Comparison of ENCODE assay signal across 10 cellular contexts in genomic region chr17:39679521-39680192, GRCh38. TPM values are rescaled to one million over a fixed set of nuclear protein-coding genes. Genes with fewer than 3 reads are reported as not detected.
DNase-seq lines count a peak whose midpoint lies in the region; ATAC-seq and TF ChIP-seq lines count a peak whose summit lies in the region.
"Had no signal": no experiment of that assay in that cellular context is flagged by ENCODE, and none has a peak within 500 bp of the region (broad histone marks: within the 10 kb centered on the region; RNA-seq: fewer than 3 reads in every experiment).

No MANE protein-coding gene starts in this region.

- no peak for TF ChIP-seq POLR2A in breast epithelium (IDR thresholded peaks at IDR 0.05)

- H3K27ac ChIP-seq in ascending aorta (peak overlapping the region; percentile 90 to 95), breast epithelium (no peak overlapping the region)
- H3K27ac ChIP-seq in naive thymus-derived CD4-positive, alpha-beta T cell (ENCODE audit: low read depth, low read length), result peak overlapping the region; percentile 71
- H3K27ac ChIP-seq: KMS-11 had no signal

- CTCF ChIA-PET in naive thymus-derived CD4-positive, alpha-beta T cell (lab: Charles Lee), result interaction anchor here (0.7 to 2.8 kb wide), 8 partner anchors 8 to 58 kb away, joined by 3 to 14 read pairs (median 4); partner anchors contain the start of genes PGAP3 and PNMT

- H3K27me3 ChIP-seq in ascending aorta (no peaks in the 10 kb centered on the region), breast epithelium (no peaks in the 10 kb centered on the region)
- no peaks in the 10 kb centered on the region for H3K27me3 ChIP-seq in naive thymus-derived CD4-positive, alpha-beta T cell (ENCODE audit: control insufficient read depth in 2 of 2, insufficient read depth in 2 of 2, low read length in 2 of 2)

- peak; percentile 79 for ATAC-seq in naive thymus-derived CD4-positive, alpha-beta T cell
- ATAC-seq in HG02852 (IDR thresholded peaks at IDR 0.05; ENCODE audit: unreplicated experiment), result no peak
- ATAC-seq in GM21619 (IDR thresholded peaks at IDR 0.05; ENCODE audit: unreplicated experiment), result no peak

- intact Hi-C loops in ascending aorta (cut with DNase I) (loop anchor here (2.0 kb wide), 1 partner anchor 25 kb away; no protein-coding TSS in a partner anchor), breast epithelium (cut with DNase I; ENCODE audit: low total_unique reads) (no loop called here)
- intact Hi-C loops in naive thymus-derived CD4-positive, alpha-beta T cell (cut with micrococcal nuclease), result loop anchor here in 1 of 2 donors (1.0 to 2.0 kb wide), 3 partner anchors 8 to 51 kb away; partner anchors contain the start of genes MIEN1 and PNMT

- DNase-seq in CMK (ENCODE audit: low read depth), result peak; percentile 62
- peak; percentile 27 for DNase-seq in T-helper 9 cell
- DNase-seq in ascending aorta (ENCODE audit: low spot score in 2 of 2), result no peak
- DNase-seq in naive thymus-derived CD4-positive, alpha-beta T cell, result peak in 7 of 9 donors; percentile 42 to 63 (median 55)
- DNase-seq in HuH-7.5 (ENCODE audit: low spot score), result no peak
- DNase-seq in breast epithelium (ENCODE audit: low spot score in 2 of 2), result no peak
- DNase-seq: mammary epithelial cell had no signal

- H3K27ac Mint-ChIP-seq in naive thymus-derived CD4-positive, alpha-beta T cell, result peak overlapping the region; percentile 89 to 97 (median 93)

- POLR2A ChIA-PET in naive thymus-derived CD4-positive, alpha-beta T cell (lab: Charles Lee), result interaction anchor here (0.6 to 3.7 kb wide), 15 partner anchors 9 to 76 kb away, joined by 3 to 43 read pairs (median 4); partner anchors contain the start of genes MIEN1, PGAP3, PNMT and STARD3

- H3K4me3 ChIP-seq in ascending aorta (no peak overlapping the region), breast epithelium (no peak overlapping the region)
- peak overlapping the region; percentile 0 for H3K4me3 ChIP-seq in naive thymus-derived CD4-positive, alpha-beta T cell (ENCODE audit: low read length)

- no peaks in the 10 kb centered on the region for H3K9me3 ChIP-seq in ascending aorta
- no peaks in the 10 kb centered on the region for H3K9me3 ChIP-seq in naive thymus-derived CD4-positive, alpha-beta T cell (ENCODE audit: control insufficient read depth in 2 of 3, low read length in 3 of 3)
- H3K9me3 ChIP-seq in breast epithelium, result no peaks in the 10 kb centered on the region

- no peaks in the 10 kb centered on the region for H3K9me3 Mint-ChIP-seq in naive thymus-derived CD4-positive, alpha-beta T cell

- H3K4me1 ChIP-seq in ascending aorta (peaks cover 23 to 38% of the 10 kb centered on the region in 2 donors), breast epithelium (peaks cover 10 to 14% of the 10 kb centered on the region in 2 donors)
- H3K4me1 ChIP-seq in naive thymus-derived CD4-positive, alpha-beta T cell (ENCODE audit: control insufficient read depth in 2 of 2, insufficient read depth in 2 of 2, low read length in 2 of 2), result peaks cover 45 to 65% of the 10 kb centered on the region in 2 donors

- no peaks in the 10 kb centered on the region for H3K27me3 Mint-ChIP-seq in naive thymus-derived CD4-positive, alpha-beta T cell

- H3K36me3 Mint-ChIP-seq in naive thymus-derived CD4-positive, alpha-beta T cell, result peaks cover 5 to 36% (median 19%) of the 10 kb centered on the region in 5 donors

- H3K36me3 ChIP-seq in ascending aorta, result peaks cover 10 to 19% of the 10 kb centered on the region in 2 donors
- peaks cover 0 to 5% (median 0%) of the 10 kb centered on the region in 3 experiments for H3K36me3 ChIP-seq in naive thymus-derived CD4-positive, alpha-beta T cell (ENCODE audit: control insufficient read depth in 2 of 3, insufficient read depth in 3 of 3, low read length in 3 of 3)
- H3K36me3 ChIP-seq in breast epithelium, result no peaks in the 10 kb centered on the region

- no peak for TF ChIP-seq CTCF in ascending aorta (IDR thresholded peaks at IDR 0.05)
- no peak for TF ChIP-seq CTCF in breast epithelium (IDR thresholded peaks at IDR 0.05)

- H3K4me1 Mint-ChIP-seq in naive thymus-derived CD4-positive, alpha-beta T cell, result peaks cover 35 to 62% (median 53%) of the 10 kb centered on the region in 7 donors

- H3K4me3 Mint-ChIP-seq in naive thymus-derived CD4-positive, alpha-beta T cell, result peak overlapping the region; percentile 33 to 76 (median 72)

RNA-seq across cellular contexts. Expression of gene PGAP3, which starts 8.2 kb away (rescaled TPM):
- total RNA-seq in ascending aorta (29.5 TPM), breast epithelium (10 to 100 TPM; 11.7 to 23.7 (median 21.6) TPM)
- 10 to 100 TPM; 26.3 to 39.9 (median 35.1) TPM for total RNA-seq in naive thymus-derived CD4-positive, alpha-beta T cell
- polyA plus RNA-seq in naive thymus-derived CD4-positive, alpha-beta T cell, result 10 to 100 TPM; 13.3 to 20.7 TPM

RNA-seq across cellular contexts. Expression of gene PNMT, which starts 11.4 kb away (rescaled TPM):
- 5.1 TPM for total RNA-seq in ascending aorta
- total RNA-seq in naive thymus-derived CD4-positive, alpha-beta T cell, result under 1 TPM in 4 of 5 experiments, not detected in 1; 0.42 to 0.89 (median 0.50) TPM
- under 1 TPM; 0.36 to 0.48 TPM for polyA plus RNA-seq in naive thymus-derived CD4-positive, alpha-beta T cell
- 1 to 10 TPM; 1.6 to 9.5 (median 5.1) TPM for total RNA-seq in breast epithelium
- total RNA-seq: mammary epithelial cell had no signal
- polyA plus RNA-seq: mammary epithelial cell had no signal

RNA-seq across cellular contexts. Expression of gene TCAP, which starts 14.5 kb away (rescaled TPM):
- not detected for total RNA-seq in ascending aorta
- 10 to 100 TPM in 1 of 5 experiments, 1 to 10 TPM in 4; 1.7 to 10.5 (median 4.6) TPM for total RNA-seq in naive thymus-derived CD4-positive, alpha-beta T cell
- under 1 TPM in 1 of 2 donors, not detected in 1; 0.12 TPM for polyA plus RNA-seq in naive thymus-derived CD4-positive, alpha-beta T cell
- under 1 TPM; 0.48 to 0.73 (median 0.66) TPM for total RNA-seq in breast epithelium

RNA-seq across cellular contexts. Expression of gene ERBB2, which starts 20.2 kb away (rescaled TPM):
- total RNA-seq in ascending aorta (124 TPM), breast epithelium (100 to 1,000 TPM in 1 of 3 donors, 10 to 100 TPM in 2; 13.1 to 118 (median 59.0) TPM)
- 10 to 100 TPM in 1 of 5 experiments, 1 to 10 TPM in 4; 3.6 to 10.5 (median 6.6) TPM for total RNA-seq in naive thymus-derived CD4-positive, alpha-beta T cell
- 1 to 10 TPM in 1 of 2 donors, under 1 TPM in 1; 0.39 to 2.4 TPM for polyA plus RNA-seq in naive thymus-derived CD4-positive, alpha-beta T cell

RNA-seq across cellular contexts. Expression of gene STARD3, which starts 42.7 kb away (rescaled TPM):
- total RNA-seq in ascending aorta, result 87.6 TPM
- 100 to 1,000 TPM in 2 of 5 experiments, 10 to 100 TPM in 3; 69.8 to 143 (median 99.3) TPM for total RNA-seq in naive thymus-derived CD4-positive, alpha-beta T cell
- 10 to 100 TPM; 46.7 to 56.9 TPM for polyA plus RNA-seq in naive thymus-derived CD4-positive, alpha-beta T cell
- total RNA-seq in breast epithelium, result 10 to 100 TPM; 37.0 to 43.9 (median 42.0) TPM

Comparison
In these comparisons a context has a peak if more than half of its experiments do, and no peak if none do; other contexts are left out.
1. DNase-seq: peak in CMK (single experiment), T-helper 9 cell (single experiment) and naive thymus-derived CD4-positive, alpha-beta T cell (7 of 9); none in ascending aorta (0 of 2), HuH-7.5 (single experiment) and breast epithelium (0 of 2).
2. H3K27ac ChIP-seq: peak in ascending aorta (2 of 2) and naive thymus-derived CD4-positive, alpha-beta T cell (single experiment); none in breast epithelium (0 of 2).